ENCODE assay signal across 23 cellular contexts in the genomic region with DNA sequence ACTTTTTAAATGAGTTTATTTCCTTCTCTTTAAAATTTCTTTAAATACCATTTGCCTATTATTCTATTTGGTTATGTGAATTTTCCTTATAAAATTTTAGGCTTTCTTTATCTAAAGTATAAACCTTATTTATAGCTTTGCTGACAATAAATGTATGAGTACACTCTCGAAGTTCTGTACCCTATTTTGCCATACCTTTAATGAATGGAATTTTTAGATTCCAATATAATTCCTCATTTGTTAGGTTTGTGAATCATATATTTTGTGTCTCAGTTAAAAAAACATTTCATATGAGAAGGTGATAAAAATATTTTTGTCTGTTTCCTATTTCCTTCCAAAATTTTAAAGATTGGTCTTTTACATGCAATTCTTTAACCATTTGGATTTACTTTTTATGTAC.
"Had no signal": no experiment of that assay in that cellular context is flagged by ENCODE, and none has a peak within 500 bp of the region (broad histone marks: within the 10 kb centered on the region; RNA-seq: fewer than 3 reads in every experiment).

No MANE protein-coding gene starts in this region.

- H3K4me3 ChIP-seq: coronary artery, dorsolateral prefrontal cortex, esophagus muscularis mucosa, gastroesophageal sphincter, heart left ventricle, hepatocyte, left lung, lower lobe of right lung, mucosa of descending colon had no signal

- H3K9me3 ChIP-seq: esophagus muscularis mucosa, gastroesophageal sphincter, heart left ventricle, left lung, lower lobe of right lung had no signal

- H3K27me3 Mint-ChIP-seq: naive B cell; naive thymus-derived CD8-positive, alpha-beta T cell had no signal

- H3K27ac Mint-ChIP-seq: immature natural killer cell; mesothelial cell of epicardium; naive B cell; naive thymus-derived CD8-positive, alpha-beta T cell had no signal

- H3K27me3 ChIP-seq: dorsolateral prefrontal cortex, esophagus muscularis mucosa, foreskin keratinocyte, gastroesophageal sphincter, heart left ventricle, hepatocyte, left lung had no signal

- H3K36me3 ChIP-seq: esophagus muscularis mucosa, gastroesophageal sphincter, heart left ventricle, left lung, lower lobe of right lung had no signal

- ATAC-seq: foreskin keratinocyte; gastroesophageal sphincter; heart left ventricle; left cardiac atrium; left lung; left ventricle myocardium superior; lower lobe of right lung; mucosa of descending colon; naive thymus-derived CD8-positive, alpha-beta T cell had no signal

- FAIRE-seq: endothelial cell of umbilical vein had no signal

- H3K36me3 Mint-ChIP-seq: immature natural killer cell; mesothelial cell of epicardium; naive B cell; naive thymus-derived CD8-positive, alpha-beta T cell had no signal

- H3K4me1 Mint-ChIP-seq: immature natural killer cell; mesothelial cell of epicardium; naive B cell; naive thymus-derived CD8-positive, alpha-beta T cell had no signal

- H3K4me3 Mint-ChIP-seq: immature natural killer cell; mesothelial cell of epicardium; naive thymus-derived CD8-positive, alpha-beta T cell had no signal

- DNase-seq: dermis blood vessel endothelial cell; dorsolateral prefrontal cortex; effector CD4-positive, alpha-beta T cell; effector memory CD4-positive, alpha-beta T cell; foreskin keratinocyte; heart left ventricle; hypothalamus; immature natural killer cell; islet precursor cell; left cardiac atrium; left lung; left ventricle myocardium superior; lower lobe of right lung; mesenchymal stem cell; mucosa of descending colon; naive B cell; naive thymus-derived CD8-positive, alpha-beta T cell had no signal

- H3K4me1 ChIP-seq: esophagus muscularis mucosa, foreskin keratinocyte, gastroesophageal sphincter, heart left ventricle, left lung, lower lobe of right lung had no signal

- H3K27ac ChIP-seq: coronary artery, dorsolateral prefrontal cortex, esophagus muscularis mucosa, foreskin keratinocyte, gastroesophageal sphincter, heart left ventricle, hepatocyte, left lung, lower lobe of right lung had no signal
